Comparison of ENCODE assay signal across 8 cellular contexts in genomic region chr2:35428548-35428947, GRCh38.
A peak's percentile ranks its signal among the peaks of the same experiment; 100 is the strongest.
DNase-seq lines count a peak whose midpoint lies in the region; ATAC-seq, FAIRE-seq and TF ChIP-seq lines count a peak whose summit lies in the region.

No MANE protein-coding gene starts in this region.

- TF ChIP-seq CTCF in AG04449 (IDR thresholded peaks at IDR 0.05; ENCODE audit: insufficient read depth, low read length, missing control alignments), result peak; percentile 14
- TF ChIP-seq CTCF in GM12875 (IDR thresholded peaks at IDR 0.05; ENCODE audit: borderline replicate concordance, insufficient read depth, low read depth, low read length), result peak; percentile 70
- TF ChIP-seq CTCF in VCaP (conservative IDR thresholded peaks at IDR 0.05), result peak; percentile 69

- H3K27ac ChIP-seq in VCaP, result no peak overlapping the region

- no peak for FAIRE-seq in frontal cortex (lab: Jason Lieb, UNC)

- POLR2A ChIA-PET in AG04449 (lab: Yijun Ruan, JAX), result no interaction called here

- no peak for ATAC-seq in HG02840 (IDR thresholded peaks at IDR 0.05; ENCODE audit: low FRiP score, unreplicated experiment)

- H3K4me3 ChIP-seq in AG04449 (ENCODE audit: low read depth, low read length) (no peak overlapping the region), GM12875 (ENCODE audit: low read depth, low read length) (no peak overlapping the region)

- CTCF ChIA-PET in AG04449 (lab: Yijun Ruan, JAX), result no interaction called here

- DNase-seq in AG04449 (ENCODE audit: low read depth, low spot score), result no peak
- peak; percentile 3 for DNase-seq in HPDE6-E6E7 (ENCODE audit: extremely low spot score)
- DNase-seq in iPS-NIHi7 (ENCODE audit: extremely low spot score), result peak; percentile 61
- no peak for DNase-seq in T1000 (lab: John Stamatoyannopoulos, UW)
- no peak for DNase-seq in frontal cortex (ENCODE audit: low spot score in 2 of 2)

Comparison
In these comparisons a context has a peak if more than half of its experiments do, and no peak if none do; other contexts are left out.
1. DNase-seq: peak in HPDE6-E6E7 (single experiment) and iPS-NIHi7 (single experiment); none in AG04449 (single experiment), T1000 (single experiment) and frontal cortex (0 of 2).
2. CTCF ChIP-seq: peak in every context shown above with its lines; median percentile 70 in GM12875; 69 in VCaP; 14 in AG04449.